Comparison of ENCODE assay signal across 10 cellular contexts in the genomic region with DNA sequence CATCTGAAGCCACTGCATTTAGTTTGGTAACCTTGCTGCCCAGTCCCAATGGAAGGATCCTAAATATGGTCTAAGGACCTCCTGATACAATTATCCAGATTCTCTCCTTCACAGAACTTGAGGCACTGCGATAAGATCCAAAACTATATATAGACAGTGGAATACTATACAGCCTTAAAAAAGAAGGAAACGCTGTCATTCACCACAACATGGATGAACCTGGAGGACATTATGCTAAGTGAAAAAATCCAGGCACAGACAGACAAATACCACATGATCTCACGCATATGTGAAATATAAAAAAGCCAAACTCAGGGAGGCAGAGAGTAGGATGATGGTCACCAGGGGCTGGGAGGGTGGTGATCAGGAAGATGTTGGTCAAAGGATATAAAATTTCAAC. TPM values are rescaled to one million over a fixed set of nuclear protein-coding genes. Genes with fewer than 3 reads are reported as not detected.
"Had no signal": no experiment of that assay in that cellular context is flagged by ENCODE, and none has a peak within 500 bp of the region (broad histone marks: within the 10 kb centered on the region; RNA-seq: fewer than 3 reads in every experiment).

No MANE protein-coding gene starts in this region.

- H3K27ac ChIP-seq: HL-60, KMS-11 had no signal

- ATAC-seq: HepG2 had no signal

- FAIRE-seq: HepG2, HTR-8/SVneo had no signal

- H3K9ac ChIP-seq: KMS-11 had no signal

- H3K4me2 ChIP-seq: KMS-11 had no signal

- DNase-seq: IMR-90, KBM-7, KG1 had no signal

RNA-seq across cellular contexts. Expression of gene IL4, which starts 2.8 kb away (rescaled TPM):
- total RNA-seq: HepG2, HT-29, HT1080, IMR-90 had no signal
- polyA plus RNA-seq: HepG2, IgD-negative memory B cell, IMR-90 had no signal

RNA-seq across cellular contexts. Expression of gene IL13, which starts 13.0 kb away (rescaled TPM):
- total RNA-seq: HepG2, HT-29, HT1080, IMR-90 had no signal
- polyA plus RNA-seq: IgD-negative memory B cell, IMR-90 had no signal
